Comparison of ENCODE assay signal across 34 cellular contexts in the genomic region with DNA sequence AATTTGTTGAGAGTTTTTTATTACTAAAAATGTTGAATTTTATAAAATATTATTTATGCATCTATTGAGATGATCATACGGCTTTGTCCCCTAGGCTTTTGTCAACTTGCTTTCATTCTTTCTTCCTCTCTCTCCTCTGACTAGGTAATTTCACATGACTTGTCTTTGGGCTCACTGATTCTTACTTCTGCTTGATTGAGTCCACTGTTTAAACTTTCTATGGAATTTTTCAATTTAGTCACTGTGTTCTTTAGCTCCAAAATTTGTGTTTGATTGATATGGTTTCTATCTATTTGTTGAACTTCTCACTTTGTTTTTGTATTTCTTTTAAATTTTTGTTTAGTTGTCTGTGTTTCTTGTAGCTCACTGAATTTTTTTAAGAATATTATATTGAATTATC.
"Had no signal": no experiment of that assay in that cellular context is flagged by ENCODE, and none has a peak within 500 bp of the region (broad histone marks: within the 10 kb centered on the region; RNA-seq: fewer than 3 reads in every experiment).

No MANE protein-coding gene starts in this region.

- FAIRE-seq: astrocyte, bronchial epithelial cell had no signal

- H3K27me3 ChIP-seq: adrenal gland, ascending aorta, body of pancreas, brain microvascular endothelial cell, breast epithelium, cardiac muscle cell had no signal

- H3K4me1 ChIP-seq: adrenal gland, ascending aorta, body of pancreas, breast epithelium had no signal

- H3K27ac ChIP-seq: adrenal gland, ascending aorta, body of pancreas, brain microvascular endothelial cell, breast epithelium, cardiac muscle cell had no signal

- H3K36me3 ChIP-seq: adrenal gland, ascending aorta, brain microvascular endothelial cell, breast epithelium, cardiac muscle cell had no signal

- ATAC-seq: activated naive CD4-positive, alpha-beta T cell treated with anti-CD3 and anti-CD28 coated beads, Interleukin-2, amount 50 U/mL, for 72 hours; activated naive CD8-positive, alpha-beta T cell treated with anti-CD3 and anti-CD28 coated beads, Interleukin-2, amount 50 U/mL, for 24 hours; activated T-cell treated with anti-CD3 and anti-CD28 coated beads, Interleukin-2, amount 50 U/mL, for 4 hours; activated T-cell treated with anti-CD3 and anti-CD28 coated beads, Interleukin-2, amount 50 U/mL, for 72 hours; activated T-helper 17 cell treated with anti-CD3 and anti-CD28 coated beads, Interleukin-2, amount 50 U/mL, for 72 hours; body of pancreas had no signal

- H3K4me3 ChIP-seq: adrenal gland, ascending aorta, body of pancreas, breast epithelium, cardiac muscle cell had no signal

- DNase-seq: activated effector memory CD4-positive, alpha-beta T cell treated with anti-CD3 and anti-CD28 coated beads, Interleukin-2, amount 50 U/mL, for 16 hours; activated effector memory CD4-positive, alpha-beta T cell treated with Interleukin-2 at 50 U/mL for 16 hours; activated gamma-delta T cell; activated gamma-delta T cell treated with Interleukin-2 at 50 U/mL for 16 hours; activated naive CD4-positive, alpha-beta T cell; activated naive CD4-positive, alpha-beta T cell treated with anti-CD3 and anti-CD28 coated beads for 36 hours; activated naive CD4-positive, alpha-beta T cell treated with anti-CD3 and anti-CD28 coated beads, Interleukin-2, amount 10 ng/mL, durations not matched to agents 7 days and 5 days; activated naive CD4-positive, alpha-beta T cell treated with anti-CD3 and anti-CD28 coated beads, Interleukin-2, amount 50 U/mL, for 16 hours; activated naive CD4-positive, alpha-beta T cell treated with Interleukin-2 at 50 U/mL for 16 hours; activated naive CD8-positive, alpha-beta T cell treated with anti-CD3 and anti-CD28 coated beads for 36 hours; activated naive CD8-positive, alpha-beta T cell treated with anti-CD3 and anti-CD28 coated beads, Interleukin-2, amount 10 ng/mL, durations not matched to agents 7 days and 5 days; activated naive CD8-positive, alpha-beta T cell treated with anti-CD3 and anti-CD28 coated beads, Interleukin-2, amount 50 U/mL, for 24 hours; activated T-cell treated with anti-CD3 and anti-CD28 coated beads, Interleukin-2, amount 50 U/mL, for 1 hour; activated T-cell treated with anti-CD3 and anti-CD28 coated beads, Interleukin-2, amount 50 U/mL, for 24 hours; activated T-cell treated with anti-CD3 and anti-CD28 coated beads, Interleukin-2, amount 50 U/mL, for 4 hours; activated T-cell treated with anti-CD3 and anti-CD28 coated beads, Interleukin-2, amount 50 U/mL, for 48 hours; activated T-cell treated with anti-CD3 and anti-CD28 coated beads, Interleukin-2, amount 50 U/mL, for 72 hours; adrenal gland; amniotic stem cell; amygdala; anterior cingulate cortex; aorta; body of pancreas; brain microvascular endothelial cell; caudate nucleus; central memory CD4-positive, alpha-beta T cell; cerebellar nuclear complex had no signal

- H3K9me3 ChIP-seq: adrenal gland, body of pancreas had no signal
